In the genomic region with DNA sequence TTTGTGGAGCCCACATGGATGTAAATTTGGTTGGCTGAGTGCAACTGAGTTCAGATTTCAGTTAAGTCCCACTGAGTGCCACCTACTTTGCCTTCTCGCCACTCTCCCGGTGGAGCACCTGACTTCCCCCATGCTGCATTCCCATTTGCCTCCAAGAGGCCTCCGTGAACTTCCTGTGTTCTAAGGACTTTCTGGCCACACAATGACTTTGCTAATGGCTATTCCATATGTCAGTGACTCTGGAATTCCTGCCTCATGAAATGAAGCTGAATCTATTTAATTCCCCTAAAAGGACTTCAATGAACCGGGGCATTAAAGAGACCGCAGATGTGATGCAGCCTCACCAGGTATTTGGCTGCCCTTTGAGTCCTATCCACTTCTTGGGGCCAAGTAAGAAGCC, we compare ENCODE assay signal across 2 cellular contexts.
TF ChIP-seq lines count a peak whose summit lies in the region.

No MANE protein-coding gene starts in this region.

TF ChIP-seq in SK-N-SH, 30 proteins besides CTCF, POLR2A, EP300 and RAD21 (continued from another document):
- TF ChIP-seq, protein P1, sequence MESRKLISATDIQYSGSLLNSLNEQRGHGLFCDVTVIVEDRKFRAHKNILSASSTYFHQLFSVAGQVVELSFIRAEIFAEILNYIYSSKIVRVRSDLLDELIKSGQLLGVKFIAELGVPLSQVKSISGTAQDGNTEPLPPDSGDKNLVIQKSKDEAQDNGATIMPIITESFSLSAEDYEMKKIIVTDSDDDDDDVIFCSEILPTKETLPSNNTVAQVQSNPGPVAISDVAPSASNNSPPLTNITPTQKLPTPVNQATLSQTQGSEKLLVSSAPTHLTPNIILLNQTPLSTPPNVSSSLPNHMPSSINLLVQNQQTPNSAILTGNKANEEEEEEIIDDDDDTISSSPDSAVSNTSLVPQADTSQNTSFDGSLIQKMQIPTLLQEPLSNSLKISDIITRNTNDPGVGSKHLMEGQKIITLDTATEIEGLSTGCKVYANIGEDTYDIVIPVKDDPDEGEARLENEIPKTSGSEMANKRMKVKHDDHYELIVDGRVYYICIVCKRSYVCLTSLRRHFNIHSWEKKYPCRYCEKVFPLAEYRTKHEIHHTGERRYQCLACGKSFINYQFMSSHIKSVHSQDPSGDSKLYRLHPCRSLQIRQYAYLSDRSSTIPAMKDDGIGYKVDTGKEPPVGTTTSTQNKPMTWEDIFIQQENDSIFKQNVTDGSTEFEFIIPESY (IDR thresholded peaks at IDR 0.05; ENCODE audit: borderline replicate concordance, low read depth), result no peak
- TF ChIP-seq MXI1 (IDR thresholded peaks at IDR 0.05; ENCODE audit: low read depth, low read length) (no peak), ELF1 (IDR thresholded peaks at IDR 0.05) (no peak), FOSL2 (IDR thresholded peaks at IDR 0.05; ENCODE audit: borderline replicate concordance, low read depth) (no peak), USF2 (IDR thresholded peaks at IDR 0.05; ENCODE audit: borderline replicate concordance, low read depth, low read length) (no peak), TAF1 (IDR thresholded peaks at IDR 0.05; ENCODE audit: borderline replicate concordance, low read depth, low read length) (no peak), SMC3 (IDR thresholded peaks at IDR 0.05; ENCODE audit: low read depth, low read length) (no peak), MEF2A (IDR thresholded peaks at IDR 0.05; ENCODE audit: borderline replicate concordance, low read depth) (no peak)
- TF ChIP-seq, protein P2, sequence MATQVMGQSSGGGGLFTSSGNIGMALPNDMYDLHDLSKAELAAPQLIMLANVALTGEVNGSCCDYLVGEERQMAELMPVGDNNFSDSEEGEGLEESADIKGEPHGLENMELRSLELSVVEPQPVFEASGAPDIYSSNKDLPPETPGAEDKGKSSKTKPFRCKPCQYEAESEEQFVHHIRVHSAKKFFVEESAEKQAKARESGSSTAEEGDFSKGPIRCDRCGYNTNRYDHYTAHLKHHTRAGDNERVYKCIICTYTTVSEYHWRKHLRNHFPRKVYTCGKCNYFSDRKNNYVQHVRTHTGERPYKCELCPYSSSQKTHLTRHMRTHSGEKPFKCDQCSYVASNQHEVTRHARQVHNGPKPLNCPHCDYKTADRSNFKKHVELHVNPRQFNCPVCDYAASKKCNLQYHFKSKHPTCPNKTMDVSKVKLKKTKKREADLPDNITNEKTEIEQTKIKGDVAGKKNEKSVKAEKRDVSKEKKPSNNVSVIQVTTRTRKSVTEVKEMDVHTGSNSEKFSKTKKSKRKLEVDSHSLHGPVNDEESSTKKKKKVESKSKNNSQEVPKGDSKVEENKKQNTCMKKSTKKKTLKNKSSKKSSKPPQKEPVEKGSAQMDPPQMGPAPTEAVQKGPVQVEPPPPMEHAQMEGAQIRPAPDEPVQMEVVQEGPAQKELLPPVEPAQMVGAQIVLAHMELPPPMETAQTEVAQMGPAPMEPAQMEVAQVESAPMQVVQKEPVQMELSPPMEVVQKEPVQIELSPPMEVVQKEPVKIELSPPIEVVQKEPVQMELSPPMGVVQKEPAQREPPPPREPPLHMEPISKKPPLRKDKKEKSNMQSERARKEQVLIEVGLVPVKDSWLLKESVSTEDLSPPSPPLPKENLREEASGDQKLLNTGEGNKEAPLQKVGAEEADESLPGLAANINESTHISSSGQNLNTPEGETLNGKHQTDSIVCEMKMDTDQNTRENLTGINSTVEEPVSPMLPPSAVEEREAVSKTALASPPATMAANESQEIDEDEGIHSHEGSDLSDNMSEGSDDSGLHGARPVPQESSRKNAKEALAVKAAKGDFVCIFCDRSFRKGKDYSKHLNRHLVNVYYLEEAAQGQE (IDR thresholded peaks at IDR 0.05; ENCODE audit: low read depth, low read length), result no peak

TF ChIP-seq in SK-N-SH treated with all-trans-retinoic acid at 6 μM for 48 hours, 23 proteins besides CTCF, POLR2A, EP300 and RAD21:
- TF ChIP-seq CSRNP3 (CRISPR knock-in tag; IDR thresholded peaks at IDR 0.05) (no peak), ISL1 (CRISPR knock-in tag; IDR thresholded peaks at IDR 0.05) (no peak), OSR1 (CRISPR knock-in tag; IDR thresholded peaks at IDR 0.05) (no peak), ZNF70 (CRISPR knock-in tag; IDR thresholded peaks at IDR 0.05) (no peak), ZFP30 (CRISPR knock-in tag; IDR thresholded peaks at IDR 0.05) (no peak), ESRRG (CRISPR knock-in tag; IDR thresholded peaks at IDR 0.05) (no peak), CSDC2 (CRISPR knock-in tag; IDR thresholded peaks at IDR 0.05) (no peak), ZFP3 (CRISPR knock-in tag; IDR thresholded peaks at IDR 0.05) (no peak), PPARA (CRISPR knock-in tag; IDR thresholded peaks at IDR 0.05; ENCODE audit: borderline replicate concordance) (no peak), BACH2 (CRISPR knock-in tag; IDR thresholded peaks at IDR 0.05; ENCODE audit: borderline replicate concordance) (no peak)
- TF ChIP-seq, protein P3, sequence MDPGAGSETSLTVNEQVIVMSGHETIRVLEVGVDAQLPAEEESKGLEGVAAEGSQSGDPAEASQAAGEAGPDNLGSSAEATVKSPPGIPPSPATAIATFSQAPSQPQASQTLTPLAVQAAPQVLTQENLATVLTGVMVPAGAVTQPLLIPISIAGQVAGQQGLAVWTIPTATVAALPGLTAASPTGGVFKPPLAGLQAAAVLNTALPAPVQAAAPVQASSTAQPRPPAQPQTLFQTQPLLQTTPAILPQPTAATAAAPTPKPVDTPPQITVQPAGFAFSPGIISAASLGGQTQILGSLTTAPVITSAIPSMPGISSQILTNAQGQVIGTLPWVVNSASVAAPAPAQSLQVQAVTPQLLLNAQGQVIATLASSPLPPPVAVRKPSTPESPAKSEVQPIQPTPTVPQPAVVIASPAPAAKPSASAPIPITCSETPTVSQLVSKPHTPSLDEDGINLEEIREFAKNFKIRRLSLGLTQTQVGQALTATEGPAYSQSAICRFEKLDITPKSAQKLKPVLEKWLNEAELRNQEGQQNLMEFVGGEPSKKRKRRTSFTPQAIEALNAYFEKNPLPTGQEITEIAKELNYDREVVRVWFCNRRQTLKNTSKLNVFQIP (CRISPR knock-in tag; IDR thresholded peaks at IDR 0.05; ENCODE audit: borderline replicate concordance, low read depth), result no peak
- TF ChIP-seq, protein P4, sequence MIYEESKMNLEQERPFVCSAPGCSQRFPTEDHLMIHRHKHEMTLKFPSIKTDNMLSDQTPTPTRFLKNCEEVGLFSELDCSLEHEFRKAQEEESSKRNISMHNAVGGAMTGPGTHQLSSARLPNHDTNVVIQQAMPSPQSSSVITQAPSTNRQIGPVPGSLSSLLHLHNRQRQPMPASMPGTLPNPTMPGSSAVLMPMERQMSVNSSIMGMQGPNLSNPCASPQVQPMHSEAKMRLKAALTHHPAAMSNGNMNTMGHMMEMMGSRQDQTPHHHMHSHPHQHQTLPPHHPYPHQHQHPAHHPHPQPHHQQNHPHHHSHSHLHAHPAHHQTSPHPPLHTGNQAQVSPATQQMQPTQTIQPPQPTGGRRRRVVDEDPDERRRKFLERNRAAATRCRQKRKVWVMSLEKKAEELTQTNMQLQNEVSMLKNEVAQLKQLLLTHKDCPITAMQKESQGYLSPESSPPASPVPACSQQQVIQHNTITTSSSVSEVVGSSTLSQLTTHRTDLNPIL (CRISPR knock-in tag; IDR thresholded peaks at IDR 0.05; ENCODE audit: low read depth), result no peak
